In genomic region chr7:94436018-94436604, GRCh38 we compare ENCODE assay signal across 8 cellular contexts. TPM values are rescaled to one million over a fixed set of nuclear protein-coding genes. Genes with fewer than 3 reads are reported as not detected.
DNase-seq lines count a peak whose midpoint lies in the region; ATAC-seq and TF ChIP-seq lines count a peak whose summit lies in the region.

No MANE protein-coding gene starts in this region.

- peak; percentile 94 for ATAC-seq in GM19035 (IDR thresholded peaks at IDR 0.05; ENCODE audit: unreplicated experiment)
- peak; percentile 94 for ATAC-seq in HG03159 (IDR thresholded peaks at IDR 0.05; ENCODE audit: unreplicated experiment)
- peak; percentile 76 for ATAC-seq in stimulated activated naive CD8-positive, alpha-beta T cell treated with anti-CD3 and anti-CD28 coated beads, Interleukin-15, amount 100 ng/mL, for 72 hours

- peaks cover 22% of the 10 kb centered on the region for H3K27me3 ChIP-seq in endodermal cell (ENCODE audit: control insufficient read depth, insufficient read depth, low read length, poor library complexity, severe bottlenecking)

- H3K27ac ChIP-seq in endodermal cell (ENCODE audit: low read depth, low read length): no peak overlapping the region

- H3K4me1 ChIP-seq in endodermal cell (ENCODE audit: control insufficient read depth, insufficient read depth, low read length): no peaks in the 10 kb centered on the region

- H3K4me3 Mint-ChIP-seq in CD14-positive monocyte (no peak overlapping the region), endodermal cell (no peak overlapping the region)
- no peak overlapping the region for H3K4me3 Mint-ChIP-seq in stimulated activated naive CD8-positive, alpha-beta T cell treated with anti-CD3 and anti-CD28 coated beads, Interleukin-15, amount 100 ng/mL, for 72 hours

- H3K4me3 ChIP-seq in endodermal cell (ENCODE audit: low read length): no peak overlapping the region

- H3K4me1 Mint-ChIP-seq in CD14-positive monocyte (no peaks in the 10 kb centered on the region), endodermal cell (peaks cover 16% of the 10 kb centered on the region)
- H3K4me1 Mint-ChIP-seq in stimulated activated naive CD8-positive, alpha-beta T cell treated with anti-CD3 and anti-CD28 coated beads, Interleukin-15, amount 100 ng/mL, for 72 hours: no peaks in the 10 kb centered on the region

- peak; percentile 47 for DNase-seq in CD14-positive monocyte (ENCODE audit: low spot score)
- peak; percentile 38 for DNase-seq in NCI-H526 treated with DMSO at 0.1 percent for 48 hours (lab: John Stamatoyannopoulos, UW)
- peak; percentile 5 to 53 for DNase-seq in activated CD4-positive, alpha-beta T cell treated with anti-CD3 and anti-CD28 coated beads, Interleukin-2, amount 50 U/mL, for 24 hours (ENCODE audit: low read depth in 1 of 2, low spot score in 1 of 2)
- peak; percentile 87 for DNase-seq in endodermal cell
- DNase-seq in midbrain (lab: John Stamatoyannopoulos, UW): peak; percentile 64
- DNase-seq in stimulated activated naive CD8-positive, alpha-beta T cell treated with anti-CD3 and anti-CD28 coated beads, Interleukin-15, amount 100 ng/mL, for 72 hours: peak; percentile 33 to 40

- intact Hi-C loops in CD14-positive monocyte (cut with micrococcal nuclease): no loop called here

- WGBS in endodermal cell (ENCODE audit: insufficient coverage in 1 of 2, insufficient read length in 1 of 2), 2 experiments: 26 to 39% methylated on average over 4 to 6 of the region's 6 CpGs

- H3K27ac Mint-ChIP-seq in CD14-positive monocyte: no peak overlapping the region
- no peak overlapping the region for H3K27ac Mint-ChIP-seq in endodermal cell
- H3K27ac Mint-ChIP-seq in stimulated activated naive CD8-positive, alpha-beta T cell treated with anti-CD3 and anti-CD28 coated beads, Interleukin-15, amount 100 ng/mL, for 72 hours: no peak overlapping the region

- H3K36me3 Mint-ChIP-seq in CD14-positive monocyte: no peaks in the 10 kb centered on the region
- H3K36me3 Mint-ChIP-seq in endodermal cell (ENCODE audit: low read depth): no peaks in the 10 kb centered on the region

- no peaks in the 10 kb centered on the region for H3K9me3 ChIP-seq in endodermal cell (ENCODE audit: control insufficient read depth, low read length)

- peak; percentile 83 for TF ChIP-seq CTCF in CD14-positive monocyte (IDR thresholded peaks at IDR 0.05)
- TF ChIP-seq CTCF in endodermal cell (conservative IDR thresholded peaks at IDR 0.05): peak; percentile 92

- H3K9me3 Mint-ChIP-seq in CD14-positive monocyte (no peaks in the 10 kb centered on the region), endodermal cell (no peaks in the 10 kb centered on the region)
- no peaks in the 10 kb centered on the region for H3K9me3 Mint-ChIP-seq in stimulated activated naive CD8-positive, alpha-beta T cell treated with anti-CD3 and anti-CD28 coated beads, Interleukin-15, amount 100 ng/mL, for 72 hours

- H3K27me3 Mint-ChIP-seq in CD14-positive monocyte (ENCODE audit: low read depth in 3 of 3) (peaks cover 3 to 11% (median 5%) of the 10 kb centered on the region in 3 donors), endodermal cell (ENCODE audit: insufficient read depth) (peaks cover 7% of the 10 kb centered on the region)
- H3K27me3 Mint-ChIP-seq in stimulated activated naive CD8-positive, alpha-beta T cell treated with anti-CD3 and anti-CD28 coated beads, Interleukin-15, amount 100 ng/mL, for 72 hours: peaks cover 21% of the 10 kb centered on the region

- no peak overlapping the region for H3K9ac ChIP-seq in endodermal cell (ENCODE audit: extremely low read depth, low read length, poor library complexity, severe bottlenecking)

- no peaks in the 10 kb centered on the region for H3K36me3 ChIP-seq in endodermal cell (ENCODE audit: control insufficient read depth, insufficient read depth, low read length)

RNA-seq across cellular contexts. Expression of gene COL1A2, which starts 41.4 kb away (rescaled TPM):
- not detected for polyA plus RNA-seq in CD14-positive monocyte
- 10 to 100 TPM; 42.2 to 99.7 TPM for total RNA-seq in endodermal cell
- polyA plus RNA-seq in endodermal cell (2013, experiment 1 of 2): 251 TPM
- polyA plus RNA-seq in endodermal cell (2013, experiment 2 of 2): 245 TPM

Comparison
In these comparisons a context has a peak if more than half of its experiments do, and no peak if none do; other contexts are left out.
1. DNase-seq: peak in every context shown above with its lines; median percentile 87 in endodermal cell; 64 in midbrain; 47 in CD14-positive monocyte; 38 in NCI-H526 treated with DMSO at 0.1 percent for 48 hours; 36 in stimulated activated naive CD8-positive, alpha-beta T cell treated with anti-CD3 and anti-CD28 coated beads, Interleukin-15, amount 100 ng/mL, for 72 hours; 29 in activated CD4-positive, alpha-beta T cell treated with anti-CD3 and anti-CD28 coated beads, Interleukin-2, amount 50 U/mL, for 24 hours.